ENCODE assay signal across 30 cellular contexts in the genomic region with DNA sequence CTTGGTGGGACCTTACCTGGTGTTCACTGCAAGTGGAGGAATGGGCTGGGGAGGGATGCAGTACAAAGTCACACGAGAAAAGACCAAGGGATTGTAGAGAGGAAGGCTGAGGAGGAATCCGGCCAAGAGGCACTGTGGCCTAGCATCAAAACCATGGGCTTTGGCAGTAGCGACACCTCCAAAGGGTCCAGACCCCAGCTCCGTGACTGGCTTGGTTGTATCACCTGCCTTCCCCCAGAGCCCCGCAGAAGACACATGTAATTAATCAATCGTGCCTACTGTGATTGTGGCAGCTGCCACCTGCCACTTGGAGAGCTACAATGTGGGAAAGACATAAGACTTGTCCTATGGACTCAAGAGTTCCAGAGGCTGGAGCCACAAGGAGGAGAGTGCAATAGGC. TPM values are rescaled to one million over a fixed set of nuclear protein-coding genes. Genes with fewer than 3 reads are reported as not detected.
"Had no signal": no experiment of that assay in that cellular context is flagged by ENCODE, and none has a peak within 500 bp of the region (broad histone marks: within the 10 kb centered on the region; RNA-seq: fewer than 3 reads in every experiment).

No MANE protein-coding gene starts in this region.

- H3K27me3 ChIP-seq: adrenal gland, body of pancreas, breast epithelium, SJCRH30 had no signal

- H3K27ac ChIP-seq: adrenal gland, body of pancreas, breast epithelium, PC-9, RWPE1, SJCRH30 had no signal

- H3K4me3 ChIP-seq: adrenal gland, body of pancreas, breast epithelium, K562, PC-9, SJCRH30 had no signal

- H2AFZ ChIP-seq: PC-9 had no signal

- H3K36me3 ChIP-seq: adrenal gland, breast epithelium, SJCRH30 had no signal

- ATAC-seq: activated CD8-positive, alpha-beta T cell treated with anti-CD3 and anti-CD28 coated beads for 36 hours; activated T-cell treated with anti-CD3 and anti-CD28 coated beads, Interleukin-2, amount 50 U/mL, for 72 hours; body of pancreas; K562; Right ventricle myocardium inferior had no signal

- H3K4me1 ChIP-seq: adrenal gland, body of pancreas, breast epithelium had no signal

- H3K9me3 ChIP-seq: adrenal gland, body of pancreas, breast epithelium, SJCRH30, SK-N-SH had no signal

- DNase-seq: activated CD4-positive, alpha-beta T cell treated with anti-CD3 and anti-CD28 coated beads, Interleukin-2, amount 10 ng/mL, durations not matched to agents 24 days and 14 days; activated CD4-positive, alpha-beta T cell treated with anti-CD3 and anti-CD28 coated beads, Interleukin-2, amount 50 U/mL, for 4 hours; activated CD8-positive, alpha-beta T cell treated with anti-CD3 and anti-CD28 coated beads for 36 hours; activated gamma-delta T cell; activated naive CD4-positive, alpha-beta T cell treated with Interleukin-2 at 50 U/mL for 16 hours; activated T-cell treated with anti-CD3 and anti-CD28 coated beads, Interleukin-2, amount 50 U/mL, for 1 hour; activated T-cell treated with anti-CD3 and anti-CD28 coated beads, Interleukin-2, amount 50 U/mL, for 72 hours; adrenal gland; body of pancreas; caudate nucleus; cerebellar nuclear complex; IMR-90; NCI-H1092 treated with DMSO at 0.1 percent for 48 hours; NCI-H1436 treated with DMSO at 0.1 percent for 48 hours; NCI-H187 treated with DMSO at 0.1 percent for 48 hours; NCI-H2081; NCI-H2227 treated with DMSO at 0.1 percent for 48 hours; NCI-H446; NCI-H510A treated with DMSO at 0.1 percent for 48 hours; NK-92 treated with Interleukin-12 subunit alpha and Interleukin-12 subunit beta, amount 100 ng/mL, for 24 hours; PC-9; SJCRH30; SK-N-SH had no signal

- H3K9ac ChIP-seq: SK-N-SH had no signal

- H3K4me2 ChIP-seq: PC-9, SK-N-SH had no signal

RNA-seq across cellular contexts. Expression of a gene that starts 54.7 kb away (rescaled TPM):
- total RNA-seq: activated CD4-positive, alpha-beta T cell treated with anti-CD3 and anti-CD28 coated beads, Interleukin-2, amount 10 ng/mL, durations not matched to agents 24 days and 14 days; activated CD8-positive, alpha-beta memory T cell treated with anti-CD3 and anti-CD28 coated beads for 36 hours; activated CD8-positive, alpha-beta T cell treated with anti-CD3 and anti-CD28 coated beads for 36 hours; activated T-cell treated with anti-CD3 and anti-CD28 coated beads, Interleukin-2, amount 50 U/mL, for 72 hours; activated T-helper 2 cell treated with anti-CD3 and anti-CD28 coated beads, Interferon-gamma antibody, Interleukin-2, Interleukin-4, amounts not matched to agents 10 μg/mL and 5 μg/mL and 100 μg/mL, durations not matched to agents 14 hours and 24 hours and 36 hours; body of pancreas; IMR-90; K562; OCI-LY7; PC-9 had no signal
